ENCODE assay signal across 16 cellular contexts in the genomic region with DNA sequence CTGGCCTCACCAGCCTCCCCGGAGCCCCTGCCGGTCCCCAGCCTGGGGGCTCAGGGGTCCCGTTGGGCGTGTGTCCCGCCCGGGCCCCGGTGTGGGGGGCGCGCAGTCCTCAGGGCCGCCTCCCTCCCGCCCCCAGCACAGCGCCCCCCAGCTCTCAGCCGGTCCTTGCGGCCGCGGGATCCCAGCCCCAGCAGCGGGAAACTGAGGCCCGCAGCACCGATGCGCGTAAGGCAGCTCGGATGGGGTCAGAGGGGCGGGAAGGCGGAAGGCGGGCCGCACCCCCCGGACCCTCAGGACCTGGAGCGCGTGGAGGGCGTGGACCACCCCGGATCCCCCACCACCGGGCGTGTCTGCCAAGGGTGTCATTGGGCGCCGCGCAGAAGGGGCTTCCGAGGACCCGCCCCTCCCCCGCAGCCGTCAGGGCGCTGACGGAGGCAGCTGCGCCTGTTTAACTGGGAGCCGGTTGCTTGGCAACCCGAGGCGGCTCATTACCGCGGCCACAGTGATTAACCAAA. TPM values are rescaled to one million over a fixed set of nuclear protein-coding genes. Genes with fewer than 3 reads are reported as not detected.
DNase-seq lines count a peak whose midpoint lies in the region; ATAC-seq and TF ChIP-seq lines count a peak whose summit lies in the region.
"Had no signal": no experiment of that assay in that cellular context is flagged by ENCODE, and none has a peak within 500 bp of the region (broad histone marks: within the 10 kb centered on the region; RNA-seq: fewer than 3 reads in every experiment).

No MANE protein-coding gene starts in this region.

- H3F3A ChIP-seq in neural progenitor cell (ENCODE audit: low read depth), result peaks cover 33% of the 10 kb centered on the region

- no peak for TF ChIP-seq CTCF in brain (conservative IDR thresholded peaks at IDR 0.05)
- TF ChIP-seq CTCF in neural progenitor cell (IDR thresholded peaks at IDR 0.05), result no peak

- H3K27ac ChIP-seq in HUES6 (ENCODE audit: low read depth, low read length) (no peak overlapping the region), neural progenitor cell (no peak overlapping the region)
- H3K27ac ChIP-seq: foreskin keratinocyte, Peyer's patch had no signal

- H3K9ac ChIP-seq in HUES6 (ENCODE audit: low read length) (no peak overlapping the region), neural progenitor cell (no peak overlapping the region)

- H3K4me1 ChIP-seq in HUES6 (ENCODE audit: control insufficient read depth, insufficient read depth, low read length), result peaks cover 35% of the 10 kb centered on the region
- H3K4me1 ChIP-seq in neural progenitor cell, result peaks cover 25% of the 10 kb centered on the region
- H3K4me1 ChIP-seq: foreskin keratinocyte had no signal

- no peaks in the 10 kb centered on the region for H3K36me3 Mint-ChIP-seq in brain
- H3K36me3 Mint-ChIP-seq in neural progenitor cell, result no peaks in the 10 kb centered on the region
- H3K36me3 Mint-ChIP-seq: activated naive CD8-positive, alpha-beta T cell treated with anti-CD3 and anti-CD28 coated beads, Interleukin-2, amount 10 ng/mL, durations not matched to agents 7 days and 5 days had no signal

- H3K36me3 ChIP-seq in HUES6 (ENCODE audit: control insufficient read depth, insufficient read depth, low read length), result no peaks in the 10 kb centered on the region
- H3K36me3 ChIP-seq in neural progenitor cell, result no peaks in the 10 kb centered on the region
- H3K36me3 ChIP-seq: Peyer's patch had no signal

- H3K9me3 ChIP-seq in HUES6 (ENCODE audit: control insufficient read depth, insufficient read depth, low read depth, low read length) (no peaks in the 10 kb centered on the region), neural progenitor cell (ENCODE audit: low read depth) (no peaks in the 10 kb centered on the region)

- peak overlapping the region; percentile 47 to 83 (median 78) for H3K4me3 Mint-ChIP-seq in brain
- no peak overlapping the region for H3K4me3 Mint-ChIP-seq in neural progenitor cell
- H3K4me3 Mint-ChIP-seq: activated naive CD8-positive, alpha-beta T cell treated with anti-CD3 and anti-CD28 coated beads, Interleukin-2, amount 10 ng/mL, durations not matched to agents 7 days and 5 days; dendritic cell treated with granulocyte-macrophage colony-stimulating factor and Interleukin-4, amounts not matched to agents 40 ng/mL and 50 ng/mL, for 4 days had no signal

- H3K27ac Mint-ChIP-seq in brain, result peak overlapping the region in 2 of 5 experiments; percentile 72 to 85
- H3K27ac Mint-ChIP-seq in neural progenitor cell, result no peak overlapping the region
- H3K27ac Mint-ChIP-seq: activated naive CD8-positive, alpha-beta T cell treated with anti-CD3 and anti-CD28 coated beads, Interleukin-2, amount 10 ng/mL, durations not matched to agents 7 days and 5 days; dendritic cell treated with granulocyte-macrophage colony-stimulating factor and Interleukin-4, amounts not matched to agents 40 ng/mL and 50 ng/mL, for 4 days had no signal

- H3K4me3 ChIP-seq in HUES6 (ENCODE audit: low read depth, low read length) (peak overlapping the region; percentile 36; the same call in 1 of the 2 replicates), neural progenitor cell (peak overlapping the region; percentile 26)
- H3K4me3 ChIP-seq: Peyer's patch had no signal

- peak overlapping the region; percentile 74 for H3K4me2 ChIP-seq in neural progenitor cell

- peak; percentile 56 to 71 for DNase-seq in SHP77 (lab: John Stamatoyannopoulos, UW)
- no peak for DNase-seq in SHP77 treated with DMSO at 0.1 percent for 48 hours (lab: John Stamatoyannopoulos, UW)
- DNase-seq in neural progenitor cell (ENCODE audit: low spot score), result peak; percentile 87
- DNase-seq in SIG-M5 (lab: John Stamatoyannopoulos, UW), result no peak
- DNase-seq: activated naive CD8-positive, alpha-beta T cell treated with anti-CD3 and anti-CD28 coated beads, Interleukin-2, amount 10 ng/mL, durations not matched to agents 7 days and 5 days; foreskin keratinocyte; NCI-H1694 treated with DMSO at 0.1 percent for 48 hours; Peyer's patch had no signal

- H3K79me2 ChIP-seq in neural progenitor cell (ENCODE audit: low read depth), result no peaks in the 10 kb centered on the region

- ATAC-seq in HG03135 (IDR thresholded peaks at IDR 0.05; ENCODE audit: unreplicated experiment) (no peak), HG02798 (IDR thresholded peaks at IDR 0.05; ENCODE audit: poor library complexity, unreplicated experiment) (no peak)
- ATAC-seq: foreskin keratinocyte had no signal

- no peaks in the 10 kb centered on the region for H3K9me3 Mint-ChIP-seq in brain
- no peaks in the 10 kb centered on the region for H3K9me3 Mint-ChIP-seq in neural progenitor cell
- H3K9me3 Mint-ChIP-seq: activated naive CD8-positive, alpha-beta T cell treated with anti-CD3 and anti-CD28 coated beads, Interleukin-2, amount 10 ng/mL, durations not matched to agents 7 days and 5 days; dendritic cell treated with granulocyte-macrophage colony-stimulating factor and Interleukin-4, amounts not matched to agents 40 ng/mL and 50 ng/mL, for 4 days had no signal

- peaks cover 76% of the 10 kb centered on the region for H3K27me3 Mint-ChIP-seq in brain
- H3K27me3 Mint-ChIP-seq in neural progenitor cell (ENCODE audit: insufficient read depth, low read depth), result peaks cover 71% of the 10 kb centered on the region

- peaks cover 73% of the 10 kb centered on the region for H4K20me1 ChIP-seq in neural progenitor cell (ENCODE audit: low read depth)

- peaks cover 99% of the 10 kb centered on the region for H3K27me3 ChIP-seq in HUES6 (ENCODE audit: control insufficient read depth, insufficient read depth, low read length)
- peaks cover 100% of the 10 kb centered on the region for H3K27me3 ChIP-seq in neural progenitor cell

- H3K4me1 Mint-ChIP-seq in brain, result peaks cover 71% of the 10 kb centered on the region
- H3K4me1 Mint-ChIP-seq in neural progenitor cell, result peaks cover 16% of the 10 kb centered on the region
- H3K4me1 Mint-ChIP-seq: activated naive CD8-positive, alpha-beta T cell treated with anti-CD3 and anti-CD28 coated beads, Interleukin-2, amount 10 ng/mL, durations not matched to agents 7 days and 5 days had no signal

- no peak overlapping the region for H2AFZ ChIP-seq in neural progenitor cell (replicated peaks)

RNA-seq across cellular contexts. Expression of gene UNCX, which starts 14.9 kb away (rescaled TPM):
- polyA plus RNA-seq in brain (ENCODE audit: insufficient read depth, low read depth, low replicate concordance), result not detected
- not detected in 2 replicates for total RNA-seq in neural progenitor cell (ENCODE audit: low replicate concordance)
- total RNA-seq: activated naive CD8-positive, alpha-beta T cell treated with anti-CD3 and anti-CD28 coated beads, Interleukin-2, amount 10 ng/mL, durations not matched to agents 7 days and 5 days; foreskin keratinocyte; HT1080; Peyer's patch had no signal
- polyA plus RNA-seq: BJ, foreskin keratinocyte, keratinocyte had no signal

Comparison
In these comparisons a context has a peak if more than half of its experiments do, and no peak if none do; other contexts are left out.
1. DNase-seq: peak in SHP77 (2 of 2) and neural progenitor cell (single experiment); none in SHP77 treated with DMSO at 0.1 percent for 48 hours (single experiment) and SIG-M5 (single experiment).